In genomic region chr2:160974803-160975202, GRCh38 we compare ENCODE assay signal across 19 cellular contexts.
"Had no signal": no experiment of that assay in that cellular context is flagged by ENCODE, and none has a peak within 500 bp of the region (broad histone marks: within the 10 kb centered on the region; RNA-seq: fewer than 3 reads in every experiment).

No MANE protein-coding gene starts in this region.

- H3K27ac ChIP-seq: colonic mucosa, neutrophil, parathyroid adenoma, tibial artery had no signal

- H3K4me1 Mint-ChIP-seq: central memory CD8-positive, alpha-beta T cell had no signal

- H2AFZ ChIP-seq: parathyroid adenoma had no signal

- DNase-seq: activated B cell treated with CpG ODN at 0.5 μM for 24 hours; activated CD4-positive, alpha-beta T cell treated with anti-CD3 and anti-CD28 coated beads for 48 hours; activated CD8-positive, alpha-beta T cell treated with anti-CD3 and anti-CD28 coated beads for 36 hours; activated naive CD4-positive, alpha-beta T cell treated with anti-CD3 and anti-CD28 coated beads for 36 hours; activated T-cell treated with anti-CD3 and anti-CD28 coated beads, Interleukin-2, amount 50 U/mL, for 24 hours; colonic mucosa; hippocampal formation; stimulated activated naive CD8-positive, alpha-beta T cell treated with anti-CD3 and anti-CD28 coated beads, Interleukin-15, Interleukin-2, amounts not matched to agents 100 U/mL and 50 U/mL, for 24 hours; substantia nigra; SW 1271; tibial artery had no signal

- ATAC-seq: activated CD8-positive, alpha-beta T cell treated with anti-CD3 and anti-CD28 coated beads for 36 hours; left lobe of liver; natural killer cell treated with Interleukin-12 subunit alpha and Interleukin-12 subunit beta and Interleukin-15 and Interleukin-18, amount 100 ng/mL, for 72 hours; stimulated activated naive CD8-positive, alpha-beta T cell treated with anti-CD3 and anti-CD28 coated beads, Interleukin-15, Interleukin-2, amounts not matched to agents 100 U/mL and 50 U/mL, for 24 hours had no signal

- H3K79me2 ChIP-seq: parathyroid adenoma had no signal

- H3K27me3 ChIP-seq: colonic mucosa, neutrophil, tibial artery had no signal

- H3K27me3 Mint-ChIP-seq: activated B cell treated with CpG ODN at 0.5 μM for 24 hours; activated CD8-positive, alpha-beta T cell treated with anti-CD3 and anti-CD28 coated beads for 36 hours had no signal

- H3K9ac ChIP-seq: parathyroid adenoma had no signal

- H3K9me3 ChIP-seq: colonic mucosa, neutrophil, tibial artery had no signal

- H3K9me3 Mint-ChIP-seq: activated B cell treated with CpG ODN at 0.5 μM for 24 hours; activated naive CD4-positive, alpha-beta T cell treated with anti-CD3 and anti-CD28 coated beads for 36 hours; central memory CD8-positive, alpha-beta T cell; natural killer cell treated with Interleukin-12 subunit alpha and Interleukin-12 subunit beta and Interleukin-15 and Interleukin-18, amount 100 ng/mL, for 72 hours had no signal

- H3K27ac Mint-ChIP-seq: activated B cell treated with CpG ODN at 0.5 μM for 24 hours; activated CD8-positive, alpha-beta T cell treated with anti-CD3 and anti-CD28 coated beads for 36 hours; activated naive CD4-positive, alpha-beta T cell treated with anti-CD3 and anti-CD28 coated beads for 36 hours; activated T-cell treated with anti-CD3 and anti-CD28 coated beads, Interleukin-2, amount 50 U/mL, for 24 hours; brain; mesothelial cell of epicardium; natural killer cell treated with Interleukin-12 subunit alpha and Interleukin-12 subunit beta and Interleukin-15 and Interleukin-18, amount 100 ng/mL, for 72 hours had no signal

- H3K36me3 Mint-ChIP-seq: brain; natural killer cell treated with Interleukin-12 subunit alpha and Interleukin-12 subunit beta and Interleukin-15 and Interleukin-18, amount 100 ng/mL, for 72 hours had no signal

- H3K4me3 ChIP-seq: colonic mucosa, lung, tibial artery had no signal

- H3K36me3 ChIP-seq: colonic mucosa, neutrophil, tibial artery had no signal

- H3K4me3 Mint-ChIP-seq: activated B cell treated with CpG ODN at 0.5 μM for 24 hours; activated CD8-positive, alpha-beta T cell treated with anti-CD3 and anti-CD28 coated beads for 36 hours; activated naive CD4-positive, alpha-beta T cell treated with anti-CD3 and anti-CD28 coated beads for 36 hours; activated T-cell treated with anti-CD3 and anti-CD28 coated beads, Interleukin-2, amount 50 U/mL, for 24 hours; brain; central memory CD8-positive, alpha-beta T cell; mesothelial cell of epicardium; natural killer cell treated with Interleukin-12 subunit alpha and Interleukin-12 subunit beta and Interleukin-15 and Interleukin-18, amount 100 ng/mL, for 72 hours had no signal

- H3K4me1 ChIP-seq: colonic mucosa had no signal
